Comparison of ENCODE assay signal across 1 cellular context in the genomic region with DNA sequence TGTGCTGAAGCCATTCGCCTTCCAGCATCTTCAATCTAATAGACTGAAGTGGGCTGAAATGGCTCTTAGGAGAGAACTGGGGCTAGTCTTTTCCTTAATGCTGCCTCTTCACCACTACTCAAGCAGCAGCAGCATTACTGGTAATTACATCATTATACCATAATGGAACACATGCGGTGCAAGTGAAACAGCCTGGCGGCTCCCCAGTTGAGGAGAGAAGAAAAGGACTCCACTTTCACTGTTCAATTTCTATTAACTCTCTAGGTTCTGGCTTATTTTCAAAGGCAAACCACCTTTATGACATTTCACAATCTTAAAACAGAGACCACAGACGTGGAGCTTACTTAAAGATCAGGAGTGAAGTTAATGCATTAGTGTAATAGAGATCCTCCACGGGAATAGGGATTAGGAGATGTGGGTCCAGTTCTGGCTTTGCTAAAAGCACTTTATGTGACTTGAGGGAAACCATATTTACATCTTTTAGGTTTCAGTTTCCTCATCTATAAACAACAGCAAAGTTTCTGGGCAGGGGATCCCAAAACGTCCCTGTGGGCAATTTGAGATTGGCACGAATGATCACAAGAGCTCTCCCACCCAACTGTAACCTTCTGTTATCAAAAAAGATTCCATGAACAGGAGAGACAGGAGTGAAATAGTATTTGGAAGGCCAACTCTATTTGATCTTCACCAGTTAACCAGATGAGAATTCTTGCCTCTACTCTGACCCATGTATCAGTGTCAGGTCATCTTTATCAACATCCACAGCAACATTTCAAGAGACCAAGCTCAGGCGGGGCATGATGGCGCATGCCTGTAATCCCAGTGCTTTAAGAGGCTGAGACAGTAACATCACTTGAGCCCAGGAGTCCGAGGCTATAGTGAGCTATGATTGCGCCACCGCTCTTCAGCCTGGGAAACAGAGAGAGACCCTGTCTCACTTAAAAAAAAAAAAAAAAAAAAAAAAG.
A peak's percentile ranks its signal among the peaks of the same experiment; 100 is the strongest.
TF ChIP-seq lines count a peak whose summit lies in the region.

No MANE protein-coding gene starts in this region.

TF ChIP-seq in K562, 482 proteins besides CTCF, POLR2A, EP300 and RAD21 (continued from another document and continues in another):
- TF ChIP-seq, protein P1, sequence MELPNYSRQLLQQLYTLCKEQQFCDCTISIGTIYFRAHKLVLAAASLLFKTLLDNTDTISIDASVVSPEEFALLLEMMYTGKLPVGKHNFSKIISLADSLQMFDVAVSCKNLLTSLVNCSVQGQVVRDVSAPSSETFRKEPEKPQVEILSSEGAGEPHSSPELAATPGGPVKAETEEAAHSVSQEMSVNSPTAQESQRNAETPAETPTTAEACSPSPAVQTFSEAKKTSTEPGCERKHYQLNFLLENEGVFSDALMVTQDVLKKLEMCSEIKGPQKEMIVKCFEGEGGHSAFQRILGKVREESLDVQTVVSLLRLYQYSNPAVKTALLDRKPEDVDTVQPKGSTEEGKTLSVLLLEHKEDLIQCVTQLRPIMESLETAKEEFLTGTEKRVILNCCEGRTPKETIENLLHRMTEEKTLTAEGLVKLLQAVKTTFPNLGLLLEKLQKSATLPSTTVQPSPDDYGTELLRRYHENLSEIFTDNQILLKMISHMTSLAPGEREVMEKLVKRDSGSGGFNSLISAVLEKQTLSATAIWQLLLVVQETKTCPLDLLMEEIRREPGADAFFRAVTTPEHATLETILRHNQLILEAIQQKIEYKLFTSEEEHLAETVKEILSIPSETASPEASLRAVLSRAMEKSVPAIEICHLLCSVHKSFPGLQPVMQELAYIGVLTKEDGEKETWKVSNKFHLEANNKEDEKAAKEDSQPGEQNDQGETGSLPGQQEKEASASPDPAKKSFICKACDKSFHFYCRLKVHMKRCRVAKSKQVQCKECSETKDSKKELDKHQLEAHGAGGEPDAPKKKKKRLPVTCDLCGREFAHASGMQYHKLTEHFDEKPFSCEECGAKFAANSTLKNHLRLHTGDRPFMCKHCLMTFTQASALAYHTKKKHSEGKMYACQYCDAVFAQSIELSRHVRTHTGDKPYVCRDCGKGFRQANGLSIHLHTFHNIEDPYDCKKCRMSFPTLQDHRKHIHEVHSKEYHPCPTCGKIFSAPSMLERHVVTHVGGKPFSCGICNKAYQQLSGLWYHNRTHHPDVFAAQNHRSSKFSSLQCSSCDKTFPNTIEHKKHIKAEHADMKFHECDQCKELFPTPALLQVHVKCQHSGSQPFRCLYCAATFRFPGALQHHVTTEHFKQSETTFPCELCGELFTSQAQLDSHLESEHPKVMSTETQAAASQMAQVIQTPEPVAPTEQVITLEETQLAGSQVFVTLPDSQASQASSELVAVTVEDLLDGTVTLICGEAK (IDR thresholded peaks at IDR 0.05), result no peak; the same call in 1 of the 2 replicates
- TF ChIP-seq, protein P1 (CRISPR knock-in tag; IDR thresholded peaks at IDR 0.05), result no peak
- TF ChIP-seq KDM5B (IDR thresholded peaks at IDR 0.05; ENCODE audit: insufficient replicate concordance, low read depth, low read length) (no peak), RBM25 (IDR thresholded peaks at IDR 0.05; ENCODE audit: low read depth, low read length, severe bottlenecking) (no peak), TAF15 (IDR thresholded peaks at IDR 0.05; ENCODE audit: low read depth, low read length) (no peak), GTF2A2 (tag; IDR thresholded peaks at IDR 0.05) (peak; percentile 59; the same call in 1 of the 2 replicates), CBX8 (IDR thresholded peaks at IDR 0.05; ENCODE audit: borderline replicate concordance, extremely low read depth, low read depth, low read length, poor library complexity, severe bottlenecking) (no peak), HSF4 (CRISPR knock-in tag; IDR thresholded peaks at IDR 0.05; ENCODE audit: borderline replicate concordance) (0 out of 2 replicates have a peak, but pooled peaks have one; percentile 24), ZNF584 (CRISPR knock-in tag; IDR thresholded peaks at IDR 0.05; ENCODE audit: low read depth) (peak; percentile 94), E2F3 (CRISPR knock-in tag; IDR thresholded peaks at IDR 0.05) (no peak), BDP1 (IDR thresholded peaks at IDR 0.05; ENCODE audit: insufficient read depth, insufficient read length) (no peak), CREM (IDR thresholded peaks at IDR 0.05; ENCODE audit: low read depth) (no peak), ZNF695 (CRISPR knock-in tag; IDR thresholded peaks at IDR 0.05) (no peak), JUND (IDR thresholded peaks at IDR 0.05; ENCODE audit: borderline replicate concordance, low read depth, low read length) (peak; percentile 74; the same call in 1 of the 2 replicates), JUND (tag; IDR thresholded peaks at IDR 0.05; ENCODE audit: borderline replicate concordance, low read depth, low read length) (no peak), BRD4 (IDR thresholded peaks at IDR 0.05) (peak; percentile 58; the same call in 1 of the 2 replicates), TBL1XR1 (IDR thresholded peaks at IDR 0.05; ENCODE audit: low read length in 2 of 2) (no peak), CAMTA2 (CRISPR knock-in tag; conservative IDR thresholded peaks at IDR 0.05) (no peak), NR2F6 (CRISPR knock-in tag; IDR thresholded peaks at IDR 0.05) (no peak), COPS2 (conservative IDR thresholded peaks at IDR 0.05) (no peak), MEF2A (IDR thresholded peaks at IDR 0.05; ENCODE audit: control insufficient read depth, low read depth, low read length) (no peak), HNRNPK (IDR thresholded peaks at IDR 0.05; ENCODE audit: low read depth, low read length, poor library complexity, severe bottlenecking) (no peak), ZSCAN32 (CRISPR knock-in tag; IDR thresholded peaks at IDR 0.05) (peak; percentile 71; the same call in 1 of the 2 replicates), ZNF174 (CRISPR knock-in tag; IDR thresholded peaks at IDR 0.05) (no peak), MYNN (IDR thresholded peaks at IDR 0.05) (no peak), MYNN (CRISPR knock-in tag; IDR thresholded peaks at IDR 0.05) (no peak), SREBF2 (CRISPR knock-in tag; IDR thresholded peaks at IDR 0.05) (no peak), NCOA6 (IDR thresholded peaks at IDR 0.05) (no peak), ZNF57 (CRISPR knock-in tag; IDR thresholded peaks at IDR 0.05) (no peak), NFYB (IDR thresholded peaks at IDR 0.05; ENCODE audit: extremely low read depth, insufficient read length) (no peak), SMAD4 (CRISPR knock-in tag; conservative IDR thresholded peaks at IDR 0.05) (peak; percentile 72), PTTG1 (tag; IDR thresholded peaks at IDR 0.05; ENCODE audit: low read depth) (peak; percentile 37; the same call in 1 of the 2 replicates), HEY1 (CRISPR knock-in tag; IDR thresholded peaks at IDR 0.05; ENCODE audit: borderline replicate concordance) (no peak), MCM7 (IDR thresholded peaks at IDR 0.05) (no peak), FOXK1 (CRISPR knock-in tag; IDR thresholded peaks at IDR 0.05; ENCODE audit: borderline replicate concordance) (peak; percentile 26; the same call in 1 of the 2 replicates)
- TF ChIP-seq, protein P2, sequence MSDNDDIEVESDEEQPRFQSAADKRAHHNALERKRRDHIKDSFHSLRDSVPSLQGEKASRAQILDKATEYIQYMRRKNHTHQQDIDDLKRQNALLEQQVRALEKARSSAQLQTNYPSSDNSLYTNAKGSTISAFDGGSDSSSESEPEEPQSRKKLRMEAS (CRISPR knock-in tag; IDR thresholded peaks at IDR 0.05), result no peak
- TF ChIP-seq, protein P3, sequence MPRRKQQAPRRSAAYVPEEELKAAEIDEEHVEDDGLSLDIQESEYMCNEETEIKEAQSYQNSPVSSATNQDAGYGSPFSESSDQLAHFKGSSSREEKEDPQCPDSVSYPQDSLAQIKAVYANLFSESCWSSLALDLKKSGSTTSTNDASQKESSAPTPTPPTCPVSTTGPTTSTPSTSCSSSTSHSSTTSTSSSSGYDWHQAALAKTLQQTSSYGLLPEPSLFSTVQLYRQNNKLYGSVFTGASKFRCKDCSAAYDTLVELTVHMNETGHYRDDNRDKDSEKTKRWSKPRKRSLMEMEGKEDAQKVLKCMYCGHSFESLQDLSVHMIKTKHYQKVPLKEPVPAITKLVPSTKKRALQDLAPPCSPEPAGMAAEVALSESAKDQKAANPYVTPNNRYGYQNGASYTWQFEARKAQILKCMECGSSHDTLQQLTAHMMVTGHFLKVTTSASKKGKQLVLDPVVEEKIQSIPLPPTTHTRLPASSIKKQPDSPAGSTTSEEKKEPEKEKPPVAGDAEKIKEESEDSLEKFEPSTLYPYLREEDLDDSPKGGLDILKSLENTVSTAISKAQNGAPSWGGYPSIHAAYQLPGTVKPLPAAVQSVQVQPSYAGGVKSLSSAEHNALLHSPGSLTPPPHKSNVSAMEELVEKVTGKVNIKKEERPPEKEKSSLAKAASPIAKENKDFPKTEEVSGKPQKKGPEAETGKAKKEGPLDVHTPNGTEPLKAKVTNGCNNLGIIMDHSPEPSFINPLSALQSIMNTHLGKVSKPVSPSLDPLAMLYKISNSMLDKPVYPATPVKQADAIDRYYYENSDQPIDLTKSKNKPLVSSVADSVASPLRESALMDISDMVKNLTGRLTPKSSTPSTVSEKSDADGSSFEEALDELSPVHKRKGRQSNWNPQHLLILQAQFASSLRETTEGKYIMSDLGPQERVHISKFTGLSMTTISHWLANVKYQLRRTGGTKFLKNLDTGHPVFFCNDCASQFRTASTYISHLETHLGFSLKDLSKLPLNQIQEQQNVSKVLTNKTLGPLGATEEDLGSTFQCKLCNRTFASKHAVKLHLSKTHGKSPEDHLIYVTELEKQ (CRISPR knock-in tag; IDR thresholded peaks at IDR 0.05), result no peak
- TF ChIP-seq, protein P4, sequence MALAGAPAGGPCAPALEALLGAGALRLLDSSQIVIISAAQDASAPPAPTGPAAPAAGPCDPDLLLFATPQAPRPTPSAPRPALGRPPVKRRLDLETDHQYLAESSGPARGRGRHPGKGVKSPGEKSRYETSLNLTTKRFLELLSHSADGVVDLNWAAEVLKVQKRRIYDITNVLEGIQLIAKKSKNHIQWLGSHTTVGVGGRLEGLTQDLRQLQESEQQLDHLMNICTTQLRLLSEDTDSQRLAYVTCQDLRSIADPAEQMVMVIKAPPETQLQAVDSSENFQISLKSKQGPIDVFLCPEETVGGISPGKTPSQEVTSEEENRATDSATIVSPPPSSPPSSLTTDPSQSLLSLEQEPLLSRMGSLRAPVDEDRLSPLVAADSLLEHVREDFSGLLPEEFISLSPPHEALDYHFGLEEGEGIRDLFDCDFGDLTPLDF (CRISPR knock-in tag; IDR thresholded peaks at IDR 0.05), result no peak
- TF ChIP-seq, protein P5, sequence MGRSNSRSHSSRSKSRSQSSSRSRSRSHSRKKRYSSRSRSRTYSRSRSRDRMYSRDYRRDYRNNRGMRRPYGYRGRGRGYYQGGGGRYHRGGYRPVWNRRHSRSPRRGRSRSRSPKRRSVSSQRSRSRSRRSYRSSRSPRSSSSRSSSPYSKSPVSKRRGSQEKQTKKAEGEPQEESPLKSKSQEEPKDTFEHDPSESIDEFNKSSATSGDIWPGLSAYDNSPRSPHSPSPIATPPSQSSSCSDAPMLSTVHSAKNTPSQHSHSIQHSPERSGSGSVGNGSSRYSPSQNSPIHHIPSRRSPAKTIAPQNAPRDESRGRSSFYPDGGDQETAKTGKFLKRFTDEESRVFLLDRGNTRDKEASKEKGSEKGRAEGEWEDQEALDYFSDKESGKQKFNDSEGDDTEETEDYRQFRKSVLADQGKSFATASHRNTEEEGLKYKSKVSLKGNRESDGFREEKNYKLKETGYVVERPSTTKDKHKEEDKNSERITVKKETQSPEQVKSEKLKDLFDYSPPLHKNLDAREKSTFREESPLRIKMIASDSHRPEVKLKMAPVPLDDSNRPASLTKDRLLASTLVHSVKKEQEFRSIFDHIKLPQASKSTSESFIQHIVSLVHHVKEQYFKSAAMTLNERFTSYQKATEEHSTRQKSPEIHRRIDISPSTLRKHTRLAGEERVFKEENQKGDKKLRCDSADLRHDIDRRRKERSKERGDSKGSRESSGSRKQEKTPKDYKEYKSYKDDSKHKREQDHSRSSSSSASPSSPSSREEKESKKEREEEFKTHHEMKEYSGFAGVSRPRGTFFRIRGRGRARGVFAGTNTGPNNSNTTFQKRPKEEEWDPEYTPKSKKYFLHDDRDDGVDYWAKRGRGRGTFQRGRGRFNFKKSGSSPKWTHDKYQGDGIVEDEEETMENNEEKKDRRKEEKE (IDR thresholded peaks at IDR 0.05; ENCODE audit: borderline replicate concordance in 1 of 2, control insufficient read depth in 1 of 2, low read depth in 2 of 2, low read length in 1 of 2), result no peak
- TF ChIP-seq, protein P6, sequence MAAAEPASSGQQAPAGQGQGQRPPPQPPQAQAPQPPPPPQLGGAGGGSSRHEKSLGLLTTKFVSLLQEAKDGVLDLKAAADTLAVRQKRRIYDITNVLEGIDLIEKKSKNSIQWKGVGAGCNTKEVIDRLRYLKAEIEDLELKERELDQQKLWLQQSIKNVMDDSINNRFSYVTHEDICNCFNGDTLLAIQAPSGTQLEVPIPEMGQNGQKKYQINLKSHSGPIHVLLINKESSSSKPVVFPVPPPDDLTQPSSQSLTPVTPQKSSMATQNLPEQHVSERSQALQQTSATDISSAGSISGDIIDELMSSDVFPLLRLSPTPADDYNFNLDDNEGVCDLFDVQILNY (CRISPR knock-in tag; IDR thresholded peaks at IDR 0.05), result no peak
- TF ChIP-seq, protein P7, sequence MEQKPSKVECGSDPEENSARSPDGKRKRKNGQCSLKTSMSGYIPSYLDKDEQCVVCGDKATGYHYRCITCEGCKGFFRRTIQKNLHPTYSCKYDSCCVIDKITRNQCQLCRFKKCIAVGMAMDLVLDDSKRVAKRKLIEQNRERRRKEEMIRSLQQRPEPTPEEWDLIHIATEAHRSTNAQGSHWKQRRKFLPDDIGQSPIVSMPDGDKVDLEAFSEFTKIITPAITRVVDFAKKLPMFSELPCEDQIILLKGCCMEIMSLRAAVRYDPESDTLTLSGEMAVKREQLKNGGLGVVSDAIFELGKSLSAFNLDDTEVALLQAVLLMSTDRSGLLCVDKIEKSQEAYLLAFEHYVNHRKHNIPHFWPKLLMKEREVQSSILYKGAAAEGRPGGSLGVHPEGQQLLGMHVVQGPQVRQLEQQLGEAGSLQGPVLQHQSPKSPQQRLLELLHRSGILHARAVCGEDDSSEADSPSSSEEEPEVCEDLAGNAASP (IDR thresholded peaks at IDR 0.05), result no peak
